In the genomic region with DNA sequence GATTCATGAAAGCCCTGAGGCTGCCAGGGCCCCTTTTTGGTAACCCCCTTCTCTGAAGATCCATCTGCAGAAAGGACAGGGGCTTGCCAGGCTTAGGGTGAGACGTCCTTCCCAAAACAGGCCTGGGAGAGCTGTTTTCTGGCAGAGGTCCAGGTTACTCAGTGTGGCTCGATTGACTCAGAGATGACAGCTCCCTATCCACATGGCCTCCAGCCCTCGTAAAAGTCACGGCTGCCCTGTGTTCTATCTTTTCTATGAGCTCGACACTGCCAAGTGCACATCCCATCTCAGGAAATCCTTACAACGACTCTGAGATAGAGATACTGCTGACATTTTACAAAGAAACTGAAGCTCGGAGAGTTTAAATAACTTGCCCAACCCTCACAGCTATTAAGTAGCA, we compare ENCODE assay signal across 14 cellular contexts. TPM values are rescaled to one million over a fixed set of nuclear protein-coding genes. Genes with fewer than 3 reads are reported as not detected.
A peak's percentile ranks its signal among the peaks of the same experiment; 100 is the strongest.
DNase-seq lines count a peak whose midpoint lies in the region; ATAC-seq, FAIRE-seq and TF ChIP-seq lines count a peak whose summit lies in the region.
"Had no signal": no experiment of that assay in that cellular context is flagged by ENCODE, and none has a peak within 500 bp of the region (broad histone marks: within the 10 kb centered on the region; RNA-seq: fewer than 3 reads in every experiment).

No MANE protein-coding gene starts in this region.

- no peak overlapping the region for H3K27ac Mint-ChIP-seq in CD8-positive, alpha-beta T cell
- H3K27ac Mint-ChIP-seq: activated CD4-positive, alpha-beta memory T cell treated with anti-CD3 and anti-CD28 coated beads, Interleukin-2, amount 10 ng/mL, durations not matched to agents 7 days and 5 days; activated naive CD8-positive, alpha-beta T cell treated with anti-CD3 and anti-CD28 coated beads for 36 hours had no signal

- intact Hi-C loops in CD8-positive, alpha-beta T cell (cut with DNase I, micrococcal nuclease): no loop called here

- no peaks in the 10 kb centered on the region for H3K4me1 Mint-ChIP-seq in CD8-positive, alpha-beta T cell (ENCODE audit: low read depth)
- H3K4me1 Mint-ChIP-seq: activated CD4-positive, alpha-beta memory T cell treated with anti-CD3 and anti-CD28 coated beads, Interleukin-2, amount 10 ng/mL, durations not matched to agents 7 days and 5 days; activated naive CD8-positive, alpha-beta T cell treated with anti-CD3 and anti-CD28 coated beads for 36 hours had no signal

- peaks cover 2% of the 10 kb centered on the region for H3K27me3 ChIP-seq in bronchial epithelial cell (ENCODE audit: control insufficient read depth, insufficient read depth, low read length)
- H3K27me3 ChIP-seq in CD8-positive, alpha-beta T cell (ENCODE audit: insufficient read depth, low read length): no peaks in the 10 kb centered on the region

- no peaks in the 10 kb centered on the region for H3K36me3 ChIP-seq in bronchial epithelial cell (ENCODE audit: control insufficient read depth, insufficient read depth, low read length)
- no peaks in the 10 kb centered on the region for H3K36me3 ChIP-seq in CD8-positive, alpha-beta T cell (ENCODE audit: insufficient read depth, low read length)

- H3K9me3 ChIP-seq in CD8-positive, alpha-beta T cell (ENCODE audit: low read length): no peaks in the 10 kb centered on the region

- FAIRE-seq in HTR-8/SVneo (lab: Jason Lieb, UNC): no peak
- FAIRE-seq in bronchial epithelial cell (lab: Jason Lieb, UNC): peak; percentile 50
- FAIRE-seq: endometrium had no signal

- no peak overlapping the region for H3K27ac ChIP-seq in CD8-positive, alpha-beta T cell (ENCODE audit: low read depth, low read length)

- no peaks in the 10 kb centered on the region for H3K9me3 Mint-ChIP-seq in CD8-positive, alpha-beta T cell
- H3K9me3 Mint-ChIP-seq: activated CD4-positive, alpha-beta memory T cell treated with anti-CD3 and anti-CD28 coated beads, Interleukin-2, amount 10 ng/mL, durations not matched to agents 7 days and 5 days; activated naive CD8-positive, alpha-beta T cell treated with anti-CD3 and anti-CD28 coated beads for 36 hours had no signal

- TF ChIP-seq CTCF in bronchial epithelial cell (IDR thresholded peaks at IDR 0.05; ENCODE audit: insufficient read depth, low read length, severe bottlenecking): no peak
- no peak for TF ChIP-seq CTCF in CD8-positive, alpha-beta T cell (IDR thresholded peaks at IDR 0.05)

- no peaks in the 10 kb centered on the region for H3K36me3 Mint-ChIP-seq in CD8-positive, alpha-beta T cell
- H3K36me3 Mint-ChIP-seq: activated naive CD8-positive, alpha-beta T cell treated with anti-CD3 and anti-CD28 coated beads for 36 hours had no signal

- no peak overlapping the region for H3K4me3 Mint-ChIP-seq in CD8-positive, alpha-beta T cell
- H3K4me3 Mint-ChIP-seq: activated CD4-positive, alpha-beta memory T cell treated with anti-CD3 and anti-CD28 coated beads, Interleukin-2, amount 10 ng/mL, durations not matched to agents 7 days and 5 days; activated naive CD8-positive, alpha-beta T cell treated with anti-CD3 and anti-CD28 coated beads for 36 hours had no signal

- DNase-seq in A172 (ENCODE audit: low spot score): peak; percentile 64
- DNase-seq in HTR-8/SVneo (ENCODE audit: insufficient read length, low spot score): peak; percentile 54
- peak; percentile 93 for DNase-seq in bronchial epithelial cell (ENCODE audit: low read depth)
- DNase-seq in islet precursor cell: peak; percentile 85
- no peak for DNase-seq in activated CD8-positive, alpha-beta memory T cell treated with anti-CD3 and anti-CD28 coated beads for 24 hours
- no peak for DNase-seq in OCI-M1 (lab: John Stamatoyannopoulos, UW)
- DNase-seq in CD8-positive, alpha-beta T cell: no peak
- DNase-seq in HT-29 (ENCODE audit: low spot score): no peak
- DNase-seq: activated CD4-positive, alpha-beta memory T cell treated with anti-CD3 and anti-CD28 coated beads, Interleukin-2, amount 10 ng/mL, durations not matched to agents 7 days and 5 days; activated naive CD8-positive, alpha-beta T cell treated with anti-CD3 and anti-CD28 coated beads for 36 hours; AML-193; mesendoderm; SW 1271 had no signal

- no peaks in the 10 kb centered on the region for H3K4me1 ChIP-seq in CD8-positive, alpha-beta T cell (ENCODE audit: insufficient read depth, low read length)

- CTCF ChIA-PET in CD8-positive, alpha-beta T cell (lab: Charles Lee): interaction anchor here (1.0 kb wide), 2 partner anchors 24 to 25 kb away, joined by 3 to 4 read pairs; no protein-coding TSS in a partner anchor

- H3K27me3 Mint-ChIP-seq in CD8-positive, alpha-beta T cell (ENCODE audit: low read depth): peaks cover 10% of the 10 kb centered on the region
- H3K27me3 Mint-ChIP-seq: activated naive CD8-positive, alpha-beta T cell treated with anti-CD3 and anti-CD28 coated beads for 36 hours had no signal

- H3K4me3 ChIP-seq in bronchial epithelial cell (ENCODE audit: low read depth, low read length): no peak overlapping the region
- no peak overlapping the region for H3K4me3 ChIP-seq in CD8-positive, alpha-beta T cell (ENCODE audit: low read depth, low read length)

- no peak for ATAC-seq in CD8-positive, alpha-beta T cell

- POLR2A ChIA-PET in CD8-positive, alpha-beta T cell (lab: Charles Lee): no interaction called here

RNA-seq across cellular contexts. Expression of gene ADAMTS8, which starts 20.4 kb away (rescaled TPM):
- not detected in 2 replicates for total RNA-seq in A172 (2014; rRNA removed; shearing (Covaris generic))
- total RNA-seq in bronchial epithelial cell: not detected in 2 replicates
- total RNA-seq in CD8-positive, alpha-beta T cell: not detected
- not detected in 2 replicates for total RNA-seq in HT-29 (2014; rRNA removed; shearing (Covaris generic))
- total RNA-seq: activated CD4-positive, alpha-beta memory T cell treated with anti-CD3 and anti-CD28 coated beads, Interleukin-2, amount 10 ng/mL, durations not matched to agents 7 days and 5 days; activated naive CD8-positive, alpha-beta T cell treated with anti-CD3 and anti-CD28 coated beads for 36 hours had no signal

RNA-seq across cellular contexts. Expression of gene ADAMTS15, which starts 40.5 kb away (rescaled TPM):
- 0.67 and 1.0 TPM in 2 replicates for total RNA-seq in A172 (2014; rRNA removed; shearing (Covaris generic))
- total RNA-seq in bronchial epithelial cell: 0.13 and 0.26 TPM in 2 replicates
- not detected for total RNA-seq in CD8-positive, alpha-beta T cell
- not detected in 2 replicates for total RNA-seq in HT-29 (2014; rRNA removed; shearing (Covaris generic))
- total RNA-seq: activated CD4-positive, alpha-beta memory T cell treated with anti-CD3 and anti-CD28 coated beads, Interleukin-2, amount 10 ng/mL, durations not matched to agents 7 days and 5 days; activated naive CD8-positive, alpha-beta T cell treated with anti-CD3 and anti-CD28 coated beads for 36 hours had no signal

Comparison
In these comparisons a context has a peak if more than half of its experiments do, and no peak if none do; other contexts are left out.
1. DNase-seq: peak in A172 (single experiment), HTR-8/SVneo (single experiment), bronchial epithelial cell (single experiment) and islet precursor cell (single experiment); none in activated CD8-positive, alpha-beta memory T cell treated with anti-CD3 and anti-CD28 coated beads for 24 hours (single experiment), OCI-M1 (single experiment), CD8-positive, alpha-beta T cell (0 of 7) and HT-29 (single experiment).